ENCODE assay signal across 8 cellular contexts in the genomic region with DNA sequence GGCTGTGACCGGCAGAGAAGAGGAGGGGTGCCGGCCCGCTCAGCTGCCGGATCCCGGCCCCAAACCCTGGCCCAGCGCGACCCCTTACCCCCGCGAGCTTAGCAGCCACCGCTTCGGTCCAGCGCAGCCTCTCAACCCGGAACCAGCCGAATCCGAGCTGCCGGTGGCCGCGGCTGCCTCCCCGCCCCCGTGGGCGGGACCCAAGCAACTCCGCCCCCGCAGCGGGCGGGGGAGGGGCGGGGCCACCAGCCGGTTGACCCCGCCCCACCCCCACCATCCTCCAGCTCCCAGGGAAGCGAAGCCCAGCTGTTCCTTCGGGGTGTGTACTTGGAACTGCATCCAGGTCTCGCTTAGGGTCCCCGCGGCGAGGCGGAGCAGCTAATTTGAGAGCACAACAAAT. TPM values are rescaled to one million over a fixed set of nuclear protein-coding genes. Genes with fewer than 3 reads are reported as not detected.
DNase-seq lines count a peak whose midpoint lies in the region; ATAC-seq and TF ChIP-seq lines count a peak whose summit lies in the region.

TRIM62 (minus strand) TSS at position 138 of the 400 bp plus-strand sequence. CDS start 611 bp downstream, outside the sequence.

- no peaks in the 10 kb centered on the region for H3K27me3 ChIP-seq in CD8-positive, alpha-beta T cell (ENCODE audit: insufficient read depth, low read length)
- H3K27me3 ChIP-seq in MM.1S (replicated peaks; ENCODE audit: insufficient read depth, low read length) (0 out of 2 replicates have a peak, but pooled peaks cover 3% of the 10 kb centered on the region), suprapubic skin (no peaks in the 10 kb centered on the region)

- H3K4me1 ChIP-seq in CD8-positive, alpha-beta T cell (ENCODE audit: insufficient read depth, low read length), result peaks cover 22% of the 10 kb centered on the region
- H3K4me1 ChIP-seq in MM.1S (ENCODE audit: low read length) (peaks cover 9% of the 10 kb centered on the region; the same call in 1 of the 2 replicates), suprapubic skin (peaks cover 44% of the 10 kb centered on the region)

- peak; percentile 74 for ATAC-seq in CD8-positive, alpha-beta T cell
- ATAC-seq in GM21619 (IDR thresholded peaks at IDR 0.05; ENCODE audit: unreplicated experiment), result peak; percentile 47

- no peak for TF ChIP-seq POLR2A in suprapubic skin (IDR thresholded peaks at IDR 0.05)

- H3F3A ChIP-seq in MM.1S (ENCODE audit: insufficient read depth, low read length), result peaks cover 7% of the 10 kb centered on the region; the same call in 1 of the 2 replicates

- H4K20me1 ChIP-seq in MM.1S (ENCODE audit: insufficient read depth, low read length), result no peaks in the 10 kb centered on the region

- no peaks in the 10 kb centered on the region for H3K9me3 Mint-ChIP-seq in CD8-positive, alpha-beta T cell
- no peaks in the 10 kb centered on the region for H3K9me3 Mint-ChIP-seq in activated naive CD4-positive, alpha-beta T cell treated with anti-CD3 and anti-CD28 coated beads for 36 hours

- H3K4me2 ChIP-seq in MM.1S (ENCODE audit: low read depth, low read length), result peak within 1 kb of the TSS; percentile 100

- no peaks in the 10 kb centered on the region for H3K79me2 ChIP-seq in MM.1S (ENCODE audit: low read length)

- POLR2A ChIA-PET in CD8-positive, alpha-beta T cell (lab: Charles Lee), result interaction anchor here (0.6 to 2.0 kb wide), 7 partner anchors 8 to 1109 kb away, joined by 3 to 20 read pairs (median 3); partner anchors contain the start of genes AZIN2, RBBP4, TMEM39B and ZBTB8OS

- peak within 1 kb of the TSS; percentile 88 for H3K4me3 Mint-ChIP-seq in CD8-positive, alpha-beta T cell
- H3K4me3 Mint-ChIP-seq in activated naive CD4-positive, alpha-beta T cell treated with anti-CD3 and anti-CD28 coated beads for 36 hours, result peak within 1 kb of the TSS; percentile 86

- peaks cover 6% of the 10 kb centered on the region for H3K27me3 Mint-ChIP-seq in CD8-positive, alpha-beta T cell (ENCODE audit: low read depth)
- H3K27me3 Mint-ChIP-seq in activated naive CD4-positive, alpha-beta T cell treated with anti-CD3 and anti-CD28 coated beads for 36 hours (ENCODE audit: low read depth), result no peaks in the 10 kb centered on the region

- CTCF ChIA-PET in CD8-positive, alpha-beta T cell (lab: Charles Lee), result interaction anchor here (3.0 kb wide), 1 partner anchor 54 kb away, joined by 13 read pairs; no protein-coding TSS in a partner anchor
- CTCF ChIA-PET in activated naive CD4-positive, alpha-beta T cell treated with anti-CD3 and anti-CD28 coated beads for 36 hours (lab: Charles Lee), result interaction anchor here (0.9 to 1.1 kb wide), 3 partner anchors 40 to 249 kb away, joined by 3 read pairs; no protein-coding TSS in a partner anchor

- peak; percentile 48 to 87 (median 73) for DNase-seq in CD8-positive, alpha-beta T cell
- DNase-seq in MM.1S (peak; percentile 69), SK-N-DZ (ENCODE audit: low spot score) (peak; percentile 73), globus pallidus (ENCODE audit: low spot score) (peak; percentile 92), occipital lobe (lab: John Stamatoyannopoulos, UW) (peak; percentile 78), suprapubic skin (ENCODE audit: low spot score in 2 of 2) (peak; percentile 87 to 89)
- DNase-seq in activated naive CD4-positive, alpha-beta T cell treated with anti-CD3 and anti-CD28 coated beads for 36 hours, result peak; percentile 69

- TF ChIP-seq EP300 in suprapubic skin (IDR thresholded peaks at IDR 0.05), result no peak

- no peaks in the 10 kb centered on the region for H3K9me2 ChIP-seq in MM.1S (replicated peaks; ENCODE audit: insufficient read depth, low read length)

- peak within 1 kb of the TSS; percentile 94 for H2AFZ ChIP-seq in MM.1S (ENCODE audit: low read length)

- H3K27ac Mint-ChIP-seq in CD8-positive, alpha-beta T cell, result peak within 1 kb of the TSS; percentile 74
- H3K27ac Mint-ChIP-seq in activated naive CD4-positive, alpha-beta T cell treated with anti-CD3 and anti-CD28 coated beads for 36 hours, result no peak within 1 kb of the TSS

- H3K4me1 Mint-ChIP-seq in CD8-positive, alpha-beta T cell (ENCODE audit: low read depth), result peaks cover 31% of the 10 kb centered on the region
- peaks cover 10% of the 10 kb centered on the region for H3K4me1 Mint-ChIP-seq in activated naive CD4-positive, alpha-beta T cell treated with anti-CD3 and anti-CD28 coated beads for 36 hours (ENCODE audit: low read depth)

- no peaks in the 10 kb centered on the region for H3K36me3 ChIP-seq in CD8-positive, alpha-beta T cell (ENCODE audit: insufficient read depth, low read length)
- no peaks in the 10 kb centered on the region for H3K36me3 ChIP-seq in MM.1S (replicated peaks; ENCODE audit: insufficient read depth, low read length)
- no peaks in the 10 kb centered on the region for H3K36me3 ChIP-seq in suprapubic skin

- peak within 1 kb of the TSS; percentile 85 for H3K4me3 ChIP-seq in CD8-positive, alpha-beta T cell (ENCODE audit: low read depth, low read length)
- peak within 1 kb of the TSS; percentile 66 for H3K4me3 ChIP-seq in MM.1S (ENCODE audit: low read length)
- peak within 1 kb of the TSS; percentile 72 for H3K4me3 ChIP-seq in suprapubic skin

- TF ChIP-seq CTCF in CD8-positive, alpha-beta T cell (IDR thresholded peaks at IDR 0.05), result no peak
- TF ChIP-seq CTCF in MM.1S (IDR thresholded peaks at IDR 0.05; ENCODE audit: low read length) (no peak), suprapubic skin (IDR thresholded peaks at IDR 0.05) (no peak)

- peak within 1 kb of the TSS; percentile 27; the same call in 1 of the 2 replicates for H3K9ac ChIP-seq in MM.1S (ENCODE audit: low read length)

- H3K9me3 ChIP-seq in CD8-positive, alpha-beta T cell (ENCODE audit: low read length), result no peaks in the 10 kb centered on the region
- H3K9me3 ChIP-seq in MM.1S (replicated peaks; ENCODE audit: insufficient read depth, low read length), result no peaks in the 10 kb centered on the region
- no peaks in the 10 kb centered on the region for H3K9me3 ChIP-seq in suprapubic skin

- H3K36me3 Mint-ChIP-seq in CD8-positive, alpha-beta T cell, result peaks cover 2% of the 10 kb centered on the region
- H3K36me3 Mint-ChIP-seq in activated naive CD4-positive, alpha-beta T cell treated with anti-CD3 and anti-CD28 coated beads for 36 hours (ENCODE audit: low read depth), result no peaks in the 10 kb centered on the region

- intact Hi-C loops in CD8-positive, alpha-beta T cell (cut with DNase I, micrococcal nuclease), result loop anchor here (1.0 to 5.0 kb wide), 8 partner anchors 55 to 365 kb away; partner anchors contain the start of genes AK2 (in 2 of the 2), AZIN2 (in 1 of the 2), PHC2 (in 1 of the 2) and RNF19B (in 1 of the 2)
- intact Hi-C loops in activated naive CD4-positive, alpha-beta T cell treated with anti-CD3 and anti-CD28 coated beads for 36 hours (cut with micrococcal nuclease), result loop anchor here (1.0 to 5.0 kb wide), 3 partner anchors 55 to 165 kb away; partner anchors contain the start of gene ZNF362

- WGBS in suprapubic skin, result 0% methylated on average over 9 of the region's 35 CpGs

- H3K27ac ChIP-seq in CD8-positive, alpha-beta T cell (ENCODE audit: low read depth, low read length), result peak within 1 kb of the TSS; percentile 36
- H3K27ac ChIP-seq in MM.1S (ENCODE audit: low read length) (peak within 1 kb of the TSS; percentile 37; the same call in 1 of the 2 replicates), suprapubic skin (peak within 1 kb of the TSS; percentile 79)

RNA-seq across cellular contexts. Expression of gene TRIM62, which starts in this region (rescaled TPM):
- total RNA-seq in CD8-positive, alpha-beta T cell, result 10 to 100 TPM; 14.3 to 14.8 TPM
- polyA plus RNA-seq in SK-N-DZ (2014; cell fraction: cytosol; rRNA removed), result 2.8 and 3.5 TPM in 2 replicates
- polyA plus RNA-seq in SK-N-DZ (2014; cell fraction: nucleus; rRNA removed), result 1.1 and 1.8 TPM in 2 replicates
- total RNA-seq in activated naive CD4-positive, alpha-beta T cell treated with anti-CD3 and anti-CD28 coated beads for 36 hours, result 1 to 10 TPM; 1.5 TPM
- total RNA-seq in occipital lobe (2.7 TPM), suprapubic skin (10 to 100 TPM; 25.8 to 41.4 (median 34.0) TPM)

Comparison
In these comparisons a context has a peak if more than half of its experiments do, and no peak if none do; other contexts are left out.
1. Peak in every context shown above with its lines: DNase-seq, ATAC-seq, H3K4me3 ChIP-seq and H3K27ac ChIP-seq.